8 cellular contexts compared by ENCODE assay signal in the genomic region with DNA sequence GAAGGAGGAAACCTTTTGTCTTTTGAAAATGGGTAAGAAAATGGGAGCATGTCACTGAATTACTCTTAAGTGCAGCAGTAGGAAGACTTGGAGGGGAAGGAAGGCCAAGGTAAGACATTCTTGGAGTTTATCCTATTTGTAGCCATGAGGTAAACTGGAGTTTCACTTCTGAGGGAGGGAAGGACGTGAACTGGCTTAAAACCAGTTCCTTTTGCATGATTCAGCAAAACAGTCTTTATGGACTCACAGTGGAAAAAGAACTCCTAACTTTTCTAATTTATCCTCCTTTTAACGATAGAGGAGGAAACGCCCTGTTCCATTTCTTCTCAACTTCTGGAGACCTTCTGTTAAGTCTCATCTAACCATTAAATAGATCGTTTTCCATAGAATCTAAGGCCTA. TPM values are rescaled to one million over a fixed set of nuclear protein-coding genes. Genes with fewer than 3 reads are reported as not detected.
A peak's percentile ranks its signal among the peaks of the same experiment; 100 is the strongest.
DNase-seq lines count a peak whose midpoint lies in the region; ATAC-seq and TF ChIP-seq lines count a peak whose summit lies in the region.

No MANE protein-coding gene starts in this region.

- no peaks in the 10 kb centered on the region for H3K27me3 Mint-ChIP-seq in Calu3 (ENCODE audit: unreplicated experiment)

- no peak overlapping the region for H2AFZ ChIP-seq in neuron (ENCODE audit: low read depth, low read length)

- no peaks in the 10 kb centered on the region for H3K9me3 Mint-ChIP-seq in Calu3 (ENCODE audit: low read depth, unreplicated experiment)

- no peak for DNase-seq in Calu3
- DNase-seq in OCI-M1 (lab: John Stamatoyannopoulos, UW): peak; percentile 57
- DNase-seq in epithelial cell of esophagus (ENCODE audit: low read depth): peak; percentile 33
- DNase-seq in NCI-H1436 treated with DMSO at 0.1 percent for 48 hours (lab: John Stamatoyannopoulos, UW): no peak
- no peak for DNase-seq in epidermal melanocyte (ENCODE audit: insufficient read length, low spot score)
- DNase-seq in NCI-H524 treated with DMSO at 0.1 percent for 48 hours (lab: John Stamatoyannopoulos, UW): no peak

- peak overlapping the region; percentile 63 for H3K27ac Mint-ChIP-seq in Calu3 (ENCODE audit: unreplicated experiment)

- H3K4me3 ChIP-seq in epithelial cell of esophagus (ENCODE audit: low read length): peak overlapping the region; percentile 15
- peak overlapping the region; percentile 73 for H3K4me3 ChIP-seq in neuron (ENCODE audit: low read length)

- peaks cover 49% of the 10 kb centered on the region for H3K36me3 ChIP-seq in neuron (ENCODE audit: insufficient read depth, low read length)

- peak overlapping the region; percentile 84 for H3K4me3 Mint-ChIP-seq in Calu3 (ENCODE audit: low read depth, unreplicated experiment)

- no peaks in the 10 kb centered on the region for H3K27me3 ChIP-seq in neuron (ENCODE audit: insufficient read depth, low read length)

- TF ChIP-seq CTCF in Calu3 (IDR thresholded peaks at IDR 0.05; ENCODE audit: unreplicated experiment) (no peak), epithelial cell of esophagus (IDR thresholded peaks at IDR 0.05; ENCODE audit: insufficient read depth, low read depth, low read length, missing control alignments) (no peak)

- H3K4me1 ChIP-seq in neuron (ENCODE audit: insufficient read depth, low read length): peaks cover 23% of the 10 kb centered on the region

- ATAC-seq in GM21786 (IDR thresholded peaks at IDR 0.05; ENCODE audit: unreplicated experiment): no peak

- BruUV-seq in Calu3 (replicated peaks; lab: Mats Ljungman, UMichigan): no TSS peak

- intact Hi-C loops in Calu3 (cut with micrococcal nuclease; ENCODE audit: unreplicated experiment): loop anchor here (2.0 to 5.0 kb wide), 2 partner anchors 49 to 233 kb away; partner anchors contain the start of gene KLHL20

- H3K4me1 Mint-ChIP-seq in Calu3 (ENCODE audit: low read depth, unreplicated experiment): peaks cover 40% of the 10 kb centered on the region

- H3K9me3 ChIP-seq in neuron (ENCODE audit: low read length): no peaks in the 10 kb centered on the region

- CTCF ChIA-PET in Calu3 (lab: Charles Lee): no interaction called here

- H3K36me3 Mint-ChIP-seq in Calu3 (ENCODE audit: insufficient read depth, unreplicated experiment): peaks cover 74% of the 10 kb centered on the region

RNA-seq across cellular contexts. Expression of gene PRDX6, which starts 2.5 kb away (rescaled TPM):
- 325 and 360 TPM in 2 replicates for total RNA-seq in Calu3 (2022)

Comparison
In these comparisons a context has a peak if more than half of its experiments do, and no peak if none do; other contexts are left out.
1. DNase-seq: peak in OCI-M1 (single experiment) and epithelial cell of esophagus (single experiment); none in Calu3 (single experiment), NCI-H1436 treated with DMSO at 0.1 percent for 48 hours (single experiment), epidermal melanocyte (single experiment) and NCI-H524 treated with DMSO at 0.1 percent for 48 hours (single experiment).